ENCODE assay signal across 9 cellular contexts in the genomic region with DNA sequence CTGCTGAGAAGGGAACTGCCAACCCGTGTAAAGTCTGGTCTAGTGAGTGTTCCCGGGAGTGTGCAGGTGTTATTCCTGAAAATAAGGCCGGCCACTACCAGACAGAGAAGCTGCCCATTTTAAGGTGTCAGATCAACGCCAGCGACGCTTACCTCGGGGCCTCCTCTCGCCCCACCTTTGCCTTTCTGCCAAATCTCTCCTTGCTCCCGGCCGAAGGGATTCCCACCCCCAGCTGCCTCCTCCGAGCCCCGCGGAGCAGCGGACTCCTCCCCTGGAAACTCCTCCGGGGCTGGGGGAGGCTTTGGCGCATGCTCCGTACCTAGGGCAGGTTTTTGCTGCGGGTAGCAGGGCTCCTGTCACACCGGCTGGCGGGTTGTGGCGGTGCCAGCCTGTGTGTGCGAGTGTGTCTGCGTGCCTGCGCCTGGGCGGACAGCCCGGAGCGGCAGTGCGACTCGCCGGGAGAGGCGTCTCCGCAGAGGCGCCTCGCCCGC.
DNase-seq lines count a peak whose midpoint lies in the region; ATAC-seq lines count a peak whose summit lies in the region.
"Had no signal": no experiment of that assay in that cellular context is flagged by ENCODE, and none has a peak within 500 bp of the region (broad histone marks: within the 10 kb centered on the region; RNA-seq: fewer than 3 reads in every experiment).

HS6ST3 (plus strand) TSS at position 359 of the 491 bp plus-strand sequence.

- peak; percentile 41 for ATAC-seq in HG03469 (IDR thresholded peaks at IDR 0.05; ENCODE audit: unreplicated experiment)
- no peak for ATAC-seq in HG02970 (IDR thresholded peaks at IDR 0.05; ENCODE audit: low FRiP score, unreplicated experiment)

- DNase-seq in activated CD8-positive, alpha-beta memory T cell treated with anti-CD3 and anti-CD28 coated beads, Interleukin-2, amount 50 U/mL, for 48 hours = peak; percentile 47
- DNase-seq in activated CD8-positive, alpha-beta memory T cell treated with anti-CD3 and anti-CD28 coated beads, Interleukin-2, amount 50 U/mL, for 4 hours = no peak
- DNase-seq in T-helper 2 cell treated with Interferon-gamma antibody and Interleukin-4, amounts not matched to agents 5 μg/mL and 100 μg/mL, for 36 hours (ENCODE audit: low spot score) = no peak
- DNase-seq in head of caudate nucleus (peak; percentile 17 to 90 (median 76)), posterior cingulate gyrus (peak; percentile 27 to 94 (median 70)), amniotic stem cell (lab: John Stamatoyannopoulos, UW) (no peak)

- intact Hi-C loops in head of caudate nucleus (cut with DNase I) (no loop called here), posterior cingulate gyrus (cut with DNase I) (no loop called here)

- no peaks in the 10 kb centered on the region for H3K4me1 Mint-ChIP-seq in T-helper 2 cell treated with Interferon-gamma antibody and Interleukin-4, amounts not matched to agents 5 μg/mL and 100 μg/mL, for 36 hours (ENCODE audit: low read depth)

- no peaks in the 10 kb centered on the region for H3K9me3 Mint-ChIP-seq in T-helper 2 cell treated with Interferon-gamma antibody and Interleukin-4, amounts not matched to agents 5 μg/mL and 100 μg/mL, for 36 hours

- no peak within 1 kb of the TSS for H3K27ac Mint-ChIP-seq in T-helper 2 cell treated with Interferon-gamma antibody and Interleukin-4, amounts not matched to agents 5 μg/mL and 100 μg/mL, for 36 hours
- H3K27ac Mint-ChIP-seq: activated naive CD4-positive, alpha-beta T cell treated with anti-CD3 and anti-CD28 coated beads, Interleukin-2, amount 50 U/mL, for 72 hours had no signal

- H3K36me3 Mint-ChIP-seq in T-helper 2 cell treated with Interferon-gamma antibody and Interleukin-4, amounts not matched to agents 5 μg/mL and 100 μg/mL, for 36 hours (ENCODE audit: low read depth) = no peaks in the 10 kb centered on the region

- peak within 1 kb of the TSS; percentile 40 for H3K4me3 Mint-ChIP-seq in T-helper 2 cell treated with Interferon-gamma antibody and Interleukin-4, amounts not matched to agents 5 μg/mL and 100 μg/mL, for 36 hours

- peaks cover 57% of the 10 kb centered on the region for H3K27me3 Mint-ChIP-seq in T-helper 2 cell treated with Interferon-gamma antibody and Interleukin-4, amounts not matched to agents 5 μg/mL and 100 μg/mL, for 36 hours (ENCODE audit: low read depth)

Comparison
In these comparisons a context has a peak if more than half of its experiments do, and no peak if none do; other contexts are left out.
1. DNase-seq: peak in activated CD8-positive, alpha-beta memory T cell treated with anti-CD3 and anti-CD28 coated beads, Interleukin-2, amount 50 U/mL, for 48 hours (single experiment), head of caudate nucleus (42 of 42) and posterior cingulate gyrus (10 of 10); none in activated CD8-positive, alpha-beta memory T cell treated with anti-CD3 and anti-CD28 coated beads, Interleukin-2, amount 50 U/mL, for 4 hours (single experiment), T-helper 2 cell treated with Interferon-gamma antibody and Interleukin-4, amounts not matched to agents 5 μg/mL and 100 μg/mL, for 36 hours (single experiment) and amniotic stem cell (single experiment).